Comparison of ENCODE assay signal across 22 cellular contexts in genomic region chr1:199282910-199283309, GRCh38.
A peak's percentile ranks its signal among the peaks of the same experiment; 100 is the strongest.
DNase-seq lines count a peak whose midpoint lies in the region; ATAC-seq and TF ChIP-seq lines count a peak whose summit lies in the region.
"Had no signal": no experiment of that assay in that cellular context is flagged by ENCODE, and none has a peak within 500 bp of the region (broad histone marks: within the 10 kb centered on the region; RNA-seq: fewer than 3 reads in every experiment).

No MANE protein-coding gene starts in this region.

- no peaks in the 10 kb centered on the region for H3K36me3 ChIP-seq in DOHH2 (ENCODE audit: control insufficient read depth, low read length)
- no peaks in the 10 kb centered on the region for H3K36me3 ChIP-seq in SJSA1
- H3K36me3 ChIP-seq in fibroblast of lung (ENCODE audit: control insufficient read depth, insufficient read depth, low read length), result no peaks in the 10 kb centered on the region
- H3K36me3 ChIP-seq in esophagus muscularis mucosa, result no peaks in the 10 kb centered on the region
- H3K36me3 ChIP-seq: left ventricle myocardium inferior, thoracic aorta had no signal

- H3K27ac ChIP-seq in DOHH2 (ENCODE audit: low read depth, low read length), result no peak overlapping the region
- peak overlapping the region; percentile 21 for H3K27ac ChIP-seq in HL-60 (replicated peaks)
- 0 out of 2 replicates have a peak overlapping the region, but pooled peaks have one; percentile 15 for H3K27ac ChIP-seq in SJSA1
- no peak overlapping the region for H3K27ac ChIP-seq in fibroblast of lung (ENCODE audit: insufficient read depth, low read length)
- H3K27ac ChIP-seq in esophagus muscularis mucosa (replicated peaks in 1 of 4), result no peak overlapping the region
- H3K27ac ChIP-seq: left ventricle myocardium inferior, thoracic aorta had no signal

- no peak for TF ChIP-seq POLR2A in esophagus muscularis mucosa (IDR thresholded peaks at IDR 0.05; ENCODE audit: low read depth)

- peaks cover 25% of the 10 kb centered on the region for H3K4me1 ChIP-seq in DOHH2 (ENCODE audit: control insufficient read depth, low read length)
- peaks cover 7% of the 10 kb centered on the region for H3K4me1 ChIP-seq in SJSA1 (replicated peaks)
- H3K4me1 ChIP-seq in fibroblast of lung (ENCODE audit: control insufficient read depth, extremely low read depth, insufficient read depth, low read length), result no peaks in the 10 kb centered on the region
- no peaks in the 10 kb centered on the region for H3K4me1 ChIP-seq in esophagus muscularis mucosa
- H3K4me1 ChIP-seq: left ventricle myocardium inferior had no signal

- peak overlapping the region; percentile 46 for H2AFZ ChIP-seq in fibroblast of lung (ENCODE audit: low read length)

- H3K9ac ChIP-seq in fibroblast of lung (ENCODE audit: insufficient read depth, low read length), result no peak overlapping the region

- DNase-seq in HL-60 (ENCODE audit: low read depth in 1 of 2, low spot score in 1 of 2), result peak in 1 of 2 experiments; percentile 2
- no peak for DNase-seq in SJSA1 (ENCODE audit: low read depth in 1 of 2, low spot score in 2 of 2)
- DNase-seq in fibroblast of lung (ENCODE audit: low read depth in 2 of 2), result peak in 1 of 2 donors; percentile 69
- no peak for DNase-seq in amniotic stem cell (lab: John Stamatoyannopoulos, UW)
- no peak for DNase-seq in central memory CD4-positive, alpha-beta T cell
- DNase-seq in esophagus muscularis mucosa (ENCODE audit: extremely low spot score), result no peak
- DNase-seq: activated CD4-positive, alpha-beta T cell treated with anti-CD3 and anti-CD28 coated beads, Interleukin-2, amount 10 ng/mL, durations not matched to agents 7 days and 5 days; activated naive CD8-positive, alpha-beta T cell treated with anti-CD3 and anti-CD28 coated beads, Interleukin-2, amount 10 ng/mL, durations not matched to agents 7 days and 5 days; activated T-cell treated with anti-CD3 and anti-CD28 coated beads, Interleukin-2, amount 50 U/mL, for 1 hour; COR-L47; effector memory CD4-positive, alpha-beta T cell; GDM1; H9; left ventricle myocardium inferior; NCI-H1105; stimulated activated CD4-positive, alpha-beta T cell treated with anti-CD3 and anti-CD28 coated beads, Interleukin-4, amount 100 ng/mL, for 24 hours; stimulated activated CD8-positive, alpha-beta memory T cell treated with anti-CD3 and anti-CD28 coated beads, Interleukin-4, amount 100 ng/mL, for 48 hours; T-helper 2 cell had no signal

- TF ChIP-seq CTCF in DOHH2 (IDR thresholded peaks at IDR 0.05; ENCODE audit: low read depth, low read length, poor library complexity, severe bottlenecking) (no peak), HL-60 (IDR thresholded peaks at IDR 0.05; ENCODE audit: insufficient read depth, low read length) (no peak), fibroblast of lung (conservative IDR thresholded peaks at IDR 0.05 in 1 of 2, IDR thresholded peaks at IDR 0.05 in 1 of 2; ENCODE audit: low read depth in 1 of 2, low read length in 2 of 2) (no peak), esophagus muscularis mucosa (IDR thresholded peaks at IDR 0.05) (no peak)

- 0 out of 2 replicates have a peak overlapping the region, but pooled peaks have one; percentile 2 for H3K4me3 ChIP-seq in DOHH2 (ENCODE audit: low read length)
- H3K4me3 ChIP-seq in HL-60 (replicated peaks; ENCODE audit: insufficient read depth, low read length), result no peak overlapping the region
- H3K4me3 ChIP-seq in SJSA1, result no peak overlapping the region
- no peak overlapping the region for H3K4me3 ChIP-seq in fibroblast of lung (replicated peaks in 1 of 4; ENCODE audit: control extremely low read depth in 1 of 4, insufficient read depth in 1 of 4, low read depth in 3 of 4, low read length in 4 of 4)
- H3K4me3 ChIP-seq in esophagus muscularis mucosa, result no peak overlapping the region
- H3K4me3 ChIP-seq: left ventricle myocardium inferior, thoracic aorta had no signal

- TF ChIP-seq EP300 in esophagus muscularis mucosa (IDR thresholded peaks at IDR 0.05), result no peak

- intact Hi-C loops in esophagus muscularis mucosa (cut with DNase I), result no loop called here

- 74% methylated on average over 2 of the region's 2 CpGs for WGBS in esophagus muscularis mucosa

- no peaks in the 10 kb centered on the region for H3K9me3 ChIP-seq in DOHH2 (ENCODE audit: control insufficient read depth, insufficient read depth, low read length)
- H3K9me3 ChIP-seq in SJSA1 (replicated peaks), result no peaks in the 10 kb centered on the region
- H3K9me3 ChIP-seq in fibroblast of lung (ENCODE audit: control insufficient read depth, insufficient read depth, low read depth, low read length), result no peaks in the 10 kb centered on the region
- H3K9me3 ChIP-seq in esophagus muscularis mucosa, result no peaks in the 10 kb centered on the region
- H3K9me3 ChIP-seq: left ventricle myocardium inferior, thoracic aorta had no signal

- H4K20me1 ChIP-seq in DOHH2 (ENCODE audit: control insufficient read depth, insufficient read depth, low read depth, low read length) (no peaks in the 10 kb centered on the region), fibroblast of lung (ENCODE audit: control insufficient read depth, extremely low read depth, insufficient read depth, low read length) (no peaks in the 10 kb centered on the region)

- H3K4me2 ChIP-seq in DOHH2 (ENCODE audit: low read length) (peak overlapping the region; percentile 41), fibroblast of lung (ENCODE audit: extremely low read depth, insufficient read depth, low read length) (no peak overlapping the region)

- H3K9me2 ChIP-seq in DOHH2 (replicated peaks; ENCODE audit: control insufficient read depth, low read length), result no peaks in the 10 kb centered on the region

- ATAC-seq in HG03457 (IDR thresholded peaks at IDR 0.05; ENCODE audit: unreplicated experiment), result no peak
- ATAC-seq: sciatic nerve had no signal

- H3K79me2 ChIP-seq in DOHH2 (ENCODE audit: control insufficient read depth, low read length) (no peaks in the 10 kb centered on the region), fibroblast of lung (ENCODE audit: control insufficient read depth, insufficient read depth, low read length) (no peaks in the 10 kb centered on the region)

- H3F3A ChIP-seq in DOHH2 (ENCODE audit: control insufficient read depth, insufficient read depth), result no peaks in the 10 kb centered on the region

- no peaks in the 10 kb centered on the region for H3K27me3 ChIP-seq in DOHH2 (ENCODE audit: control insufficient read depth, low read length)
- H3K27me3 ChIP-seq in HL-60 (ENCODE audit: insufficient read depth, poor library complexity, severe bottlenecking), result no peaks in the 10 kb centered on the region
- no peaks in the 10 kb centered on the region for H3K27me3 ChIP-seq in SJSA1 (replicated peaks)
- no peaks in the 10 kb centered on the region for H3K27me3 ChIP-seq in fibroblast of lung (ENCODE audit: control insufficient read depth, insufficient read depth, low read length)
- H3K27me3 ChIP-seq in esophagus muscularis mucosa, result no peaks in the 10 kb centered on the region

Comparison
In these comparisons a context has a peak if more than half of its experiments do, and no peak if none do; other contexts are left out.
1. H3K27ac ChIP-seq: peak in HL-60 (single experiment) and SJSA1 (single experiment); none in DOHH2 (single experiment), fibroblast of lung (single experiment) and esophagus muscularis mucosa (0 of 4).